8 cellular contexts compared by ENCODE assay signal in the genomic region with DNA sequence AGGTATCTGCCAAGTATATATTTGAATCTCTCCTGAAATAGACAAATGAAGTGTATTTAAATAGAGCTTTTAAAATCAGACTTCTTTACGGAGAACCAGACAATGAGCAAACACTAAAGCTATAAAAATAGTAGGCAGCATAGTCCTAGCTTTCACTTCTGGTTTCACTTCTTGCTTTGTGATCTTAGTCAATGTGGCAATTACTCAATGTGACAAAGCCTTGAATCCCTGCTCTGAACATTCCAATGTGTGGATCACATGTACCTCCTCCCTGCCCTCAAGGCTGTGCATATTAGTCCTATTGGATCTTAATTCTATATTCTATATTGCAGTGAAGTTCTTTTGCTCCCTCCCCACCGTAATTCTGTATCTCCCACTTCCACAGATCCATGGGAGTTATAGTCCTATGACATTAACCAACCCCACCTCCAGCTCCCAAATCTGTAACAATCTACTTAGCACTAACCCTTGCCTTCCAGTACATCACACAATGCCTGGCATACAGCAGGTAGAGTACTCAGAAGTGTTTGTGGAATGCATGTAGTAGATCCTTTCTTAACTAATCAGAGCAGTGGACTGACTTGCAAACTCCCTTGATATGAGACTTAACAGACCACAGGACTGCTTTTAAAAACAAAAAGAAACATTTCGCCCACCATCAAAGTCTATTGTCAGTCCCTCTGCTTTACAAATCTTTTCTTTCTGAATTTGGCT.
A peak's percentile ranks its signal among the peaks of the same experiment; 100 is the strongest.
DNase-seq lines count a peak whose midpoint lies in the region; ATAC-seq, FAIRE-seq and TF ChIP-seq lines count a peak whose summit lies in the region.

No MANE protein-coding gene starts in this region.

- H3K9me2 ChIP-seq in Loucy (replicated peaks; ENCODE audit: low read depth, low read length): no peaks in the 10 kb centered on the region

- H3K79me2 ChIP-seq in Loucy (ENCODE audit: insufficient read depth, low read length): no peaks in the 10 kb centered on the region

- H3K4me3 ChIP-seq in Loucy (ENCODE audit: low read length, poor library complexity, severe bottlenecking) (peak overlapping the region; percentile 4), brain microvascular endothelial cell (ENCODE audit: low read depth, low read length) (no peak overlapping the region)

- TF ChIP-seq CTCF in Loucy (conservative IDR thresholded peaks at IDR 0.05; ENCODE audit: low read length): no peak
- no peak for TF ChIP-seq CTCF in brain microvascular endothelial cell (IDR thresholded peaks at IDR 0.05; ENCODE audit: low read depth, low read length, missing control alignments)

- 0 out of 2 replicates have a peak, but pooled peaks cover 2% of the 10 kb centered on the region for H3F3A ChIP-seq in Loucy (ENCODE audit: low read depth)

- peak overlapping the region; percentile 9 for H3K27ac ChIP-seq in brain microvascular endothelial cell

- no peak overlapping the region for H3K9ac ChIP-seq in Loucy (ENCODE audit: low read depth, low read length, poor library complexity, severe bottlenecking)

- peak; percentile 67 for ATAC-seq in GM18499 (IDR thresholded peaks at IDR 0.05; ENCODE audit: insufficient read depth, unreplicated experiment)
- ATAC-seq in GM21825 (IDR thresholded peaks at IDR 0.05; ENCODE audit: unreplicated experiment): peak; percentile 73

- no peaks in the 10 kb centered on the region for H3K9me3 ChIP-seq in Loucy (ENCODE audit: insufficient read depth, low read depth, low read length)

- in situ Hi-C loops in brain microvascular endothelial cell (cut with HindIII; ENCODE audit: low pct_ligation_motif_present, low sequenced_read_pairs): no loop called here

- H3K27me3 ChIP-seq in Loucy (ENCODE audit: insufficient read depth, low read length, poor library complexity, severe bottlenecking): no peaks in the 10 kb centered on the region
- H3K27me3 ChIP-seq in brain microvascular endothelial cell (replicated peaks): no peaks in the 10 kb centered on the region

- DNase-seq in brain microvascular endothelial cell: peak; percentile 59
- DNase-seq in medulla oblongata (ENCODE audit: extremely low spot score): peak; percentile 70
- DNase-seq in stimulated activated CD4-positive, alpha-beta T cell treated with anti-CD3 and anti-CD28 coated beads, Interleukin-15, amount 100 ng/mL, for 24 hours: no peak
- no peak for DNase-seq in NCI-H446 treated with DMSO at 0.1 percent for 48 hours (lab: John Stamatoyannopoulos, UW)
- DNase-seq in urothelium cell line (ENCODE audit: low spot score): no peak

- H4K20me1 ChIP-seq in Loucy (ENCODE audit: insufficient read depth, low read length, poor library complexity, severe bottlenecking): no peaks in the 10 kb centered on the region

- peaks cover 23% of the 10 kb centered on the region for H3K4me1 ChIP-seq in Loucy (ENCODE audit: insufficient read depth, low read length, poor library complexity, severe bottlenecking)

- H2AFZ ChIP-seq in Loucy (ENCODE audit: low read length): peak overlapping the region; percentile 71

- peak overlapping the region; percentile 39 for H3K4me2 ChIP-seq in Loucy (ENCODE audit: low read depth, low read length, poor library complexity, severe bottlenecking)

- no peak for FAIRE-seq in urothelium cell line (lab: Jason Lieb, UNC)

- H3K36me3 ChIP-seq in Loucy (ENCODE audit: insufficient read depth, low read length) (no peaks in the 10 kb centered on the region), brain microvascular endothelial cell (replicated peaks) (no peaks in the 10 kb centered on the region)

Comparison
In these comparisons a context has a peak if more than half of its experiments do, and no peak if none do; other contexts are left out.
1. DNase-seq: peak in brain microvascular endothelial cell (single experiment) and medulla oblongata (single experiment); none in stimulated activated CD4-positive, alpha-beta T cell treated with anti-CD3 and anti-CD28 coated beads, Interleukin-15, amount 100 ng/mL, for 24 hours (single experiment), NCI-H446 treated with DMSO at 0.1 percent for 48 hours (single experiment) and urothelium cell line (single experiment).